Comparison of ENCODE assay signal across 17 cellular contexts in the genomic region with DNA sequence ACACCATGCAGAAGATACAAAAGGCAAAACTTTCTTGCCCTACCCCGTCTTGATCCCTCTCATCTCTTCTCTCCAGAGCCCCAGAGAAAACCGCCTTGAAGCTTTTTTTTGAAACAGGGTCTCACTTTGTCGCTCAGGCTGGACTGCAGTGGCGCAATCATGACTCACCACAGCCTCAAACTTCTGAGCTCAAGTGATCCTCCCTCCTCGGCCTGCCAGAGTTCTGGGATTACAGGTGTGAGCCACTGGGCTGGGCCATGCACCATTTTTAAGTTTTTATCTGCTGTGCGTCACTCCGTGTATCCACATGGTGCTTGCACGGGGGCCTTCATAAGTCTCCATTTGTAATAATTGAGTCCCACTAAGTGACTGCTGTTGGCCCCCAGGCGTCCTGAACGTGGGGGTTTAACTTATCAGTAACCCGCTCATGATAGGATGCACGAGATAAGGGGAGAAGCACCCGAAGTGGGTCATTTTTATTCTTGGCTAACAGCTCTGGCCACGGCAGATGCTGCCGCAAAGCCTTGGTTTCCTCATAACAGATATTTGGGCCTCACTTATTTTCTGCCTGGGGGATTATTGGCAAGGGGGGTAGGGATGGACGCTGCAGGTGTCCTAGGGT. TPM values are rescaled to one million over a fixed set of nuclear protein-coding genes. Genes with fewer than 3 reads are reported as not detected.
DNase-seq lines count a peak whose midpoint lies in the region; ATAC-seq and TF ChIP-seq lines count a peak whose summit lies in the region.
"Had no signal": no experiment of that assay in that cellular context is flagged by ENCODE, and none has a peak within 500 bp of the region (broad histone marks: within the 10 kb centered on the region; RNA-seq: fewer than 3 reads in every experiment).

No MANE protein-coding gene starts in this region.

- TF ChIP-seq CTCF in fibroblast of villous mesenchyme (IDR thresholded peaks at IDR 0.05; ENCODE audit: insufficient read depth, low read depth, low read length) (no peak), transverse colon (IDR thresholded peaks at IDR 0.05) (no peak), suprapubic skin (IDR thresholded peaks at IDR 0.05) (no peak)

- H3K27me3 ChIP-seq in transverse colon (peaks cover 6% of the 10 kb centered on the region), suprapubic skin (peaks cover 26% of the 10 kb centered on the region)
- H3K27me3 ChIP-seq: ascending aorta, pancreas had no signal

- DNase-seq in ACHN: peak; percentile 17
- DNase-seq in KBM-7: peak; percentile 26
- DNase-seq in SKM-1 treated with dmso at 0.1 percent for 144 hours (lab: John Stamatoyannopoulos, UW; ENCODE audit: unreplicated experiment): peak; percentile 14
- peak; percentile 86 for DNase-seq in fibroblast of villous mesenchyme (ENCODE audit: low read depth)
- no peak for DNase-seq in transverse colon
- DNase-seq in suprapubic skin (ENCODE audit: low spot score in 2 of 2): no peak
- no peak for DNase-seq in NCI-H345 (lab: John Stamatoyannopoulos, UW)
- DNase-seq: activated CD8-positive, alpha-beta T cell treated with anti-CD3 and anti-CD28 coated beads for 36 hours; DMS79; effector CD4-positive, alpha-beta T cell; kidney glomerular epithelial cell; NCI-H1417; NCI-H524 treated with DMSO at 0.1 percent for 48 hours; pancreas; SHP77 treated with DMSO at 0.1 percent for 48 hours had no signal

- intact Hi-C loops in transverse colon (cut with DNase I; ENCODE audit: low total_unique reads): loop anchor here (10.0 kb wide), 1 partner anchor 76 kb away; no protein-coding TSS in a partner anchor

- TF ChIP-seq EP300 in transverse colon (IDR thresholded peaks at IDR 0.05; ENCODE audit: low read depth) (no peak), suprapubic skin (IDR thresholded peaks at IDR 0.05) (no peak)

- H3K27ac ChIP-seq in transverse colon: no peak overlapping the region
- H3K27ac ChIP-seq in suprapubic skin: no peak overlapping the region
- H3K27ac ChIP-seq: ascending aorta, pancreas had no signal

- in situ Hi-C loops in ACHN (cut with HindIII; ENCODE audit: low pct_ligation_motif_present, low pct_unique_long_range_greater_than_20kb, low sequenced_read_pairs): no loop called here
- in situ Hi-C loops in KBM-7 (cut with MboI; ENCODE audit: low pct_unique_long_range_greater_than_20kb, low sequenced_read_pairs): no loop called here
- in situ Hi-C loops in transverse colon (cut with MboI; ENCODE audit: low pct_ligation_motif_present in 1 of 4, low pct_unique_long_range_greater_than_20kb in 1 of 4, low sequenced_read_pairs in 3 of 4): no loop called here

- H3K36me3 ChIP-seq in transverse colon (no peaks in the 10 kb centered on the region), suprapubic skin (no peaks in the 10 kb centered on the region)
- H3K36me3 ChIP-seq: ascending aorta, pancreas had no signal

- TF ChIP-seq POLR2A in transverse colon (IDR thresholded peaks at IDR 0.05): no peak
- TF ChIP-seq POLR2A in suprapubic skin (IDR thresholded peaks at IDR 0.05): no peak

- H3K4me1 ChIP-seq in transverse colon: no peaks in the 10 kb centered on the region
- no peaks in the 10 kb centered on the region for H3K4me1 ChIP-seq in suprapubic skin
- H3K4me1 ChIP-seq: ascending aorta, pancreas had no signal

- WGBS in transverse colon (ENCODE audit: low coverage in 1 of 2), 2 donors: 79 to 80% methylated on average over 1 to 16 of the region's 16 CpGs
- WGBS in suprapubic skin: 84% methylated on average over 16 of the region's 16 CpGs

- no peak for ATAC-seq in GM18867 (IDR thresholded peaks at IDR 0.05; ENCODE audit: unreplicated experiment)
- ATAC-seq: activated CD8-positive, alpha-beta T cell treated with anti-CD3 and anti-CD28 coated beads for 36 hours; pancreas had no signal

- H3K9me3 ChIP-seq in transverse colon (no peaks in the 10 kb centered on the region), suprapubic skin (no peaks in the 10 kb centered on the region)
- H3K9me3 ChIP-seq: ascending aorta, pancreas had no signal

- H3K4me3 ChIP-seq in fibroblast of villous mesenchyme (ENCODE audit: low read depth, low read length) (no peak overlapping the region), transverse colon (no peak overlapping the region), suprapubic skin (no peak overlapping the region)
- H3K4me3 ChIP-seq: ascending aorta, pancreas had no signal

RNA-seq across cellular contexts. Expression of a gene that starts 8.6 kb away (rescaled TPM):
- total RNA-seq in fibroblast of villous mesenchyme: not detected in 2 replicates
- total RNA-seq in transverse colon: under 1 TPM in 1 of 4 donors, not detected in 3; under 0.01 TPM
- 1 to 10 TPM; 3.7 to 6.7 (median 5.2) TPM for total RNA-seq in suprapubic skin
- total RNA-seq: ascending aorta had no signal

Comparison
In these comparisons a context has a peak if more than half of its experiments do, and no peak if none do; other contexts are left out.
1. DNase-seq: peak in ACHN (single experiment), KBM-7 (single experiment), SKM-1 treated with dmso at 0.1 percent for 144 hours (single experiment) and fibroblast of villous mesenchyme (single experiment); none in transverse colon (single experiment), suprapubic skin (0 of 2) and NCI-H345 (single experiment).